ENCODE assay signal across 8 cellular contexts in genomic region chr14:102316048-102316745, GRCh38. TPM values are rescaled to one million over a fixed set of nuclear protein-coding genes. Genes with fewer than 3 reads are reported as not detected.
DNase-seq lines count a peak whose midpoint lies in the region; ATAC-seq and FAIRE-seq lines count a peak whose summit lies in the region.

No MANE protein-coding gene starts in this region.

- H3K36me3 Mint-ChIP-seq in activated naive CD4-positive, alpha-beta T cell treated with anti-CD3 and anti-CD28 coated beads, Interleukin-2, amount 10 ng/mL, durations not matched to agents 7 days and 5 days = peaks cover 4% of the 10 kb centered on the region

- peak; percentile 83 for DNase-seq in NCI-H2107 treated with DMSO at 0.1 percent for 48 hours (lab: John Stamatoyannopoulos, UW; ENCODE audit: unreplicated experiment)
- no peak for DNase-seq in NCI-H2107 (lab: John Stamatoyannopoulos, UW)
- peak; percentile 33 for DNase-seq in NCI-H146 treated with DMSO at 0.1 percent for 48 hours (lab: John Stamatoyannopoulos, UW; ENCODE audit: unreplicated experiment)
- peak; percentile 65 for DNase-seq in activated naive CD4-positive, alpha-beta T cell treated with anti-CD3 and anti-CD28 coated beads, Interleukin-2, amount 10 ng/mL, durations not matched to agents 7 days and 5 days
- no peak for DNase-seq in iPS DF 6.9 (ENCODE audit: low read depth, low spot score)
- no peak for DNase-seq in small intestine

- FAIRE-seq in small intestine (lab: Jason Lieb, UNC) = no peak

- H3K36me3 ChIP-seq in iPS DF 6.9 (ENCODE audit: control insufficient read depth, insufficient read depth, low read length) (no peaks in the 10 kb centered on the region; the same call in 1 of the 2 replicates), small intestine (ENCODE audit: control insufficient read depth in 2 of 2, insufficient read depth in 2 of 2, low read length in 2 of 2) (no peaks in the 10 kb centered on the region)

- no CpG with 5 or more reads among the region's 14 CpGs for WGBS in iPS DF 6.9 (ENCODE audit: insufficient coverage, insufficient read length)
- 20 to 22% (median 21%) methylated on average over 14 of the region's 14 CpGs for whole genome bisulfite sequencing in small intestine, 3 donors

- ATAC-seq in HG03354 (IDR thresholded peaks at IDR 0.05; ENCODE audit: poor library complexity, severe bottlenecking, unreplicated experiment) (no peak), esophagus mucosa (no peak)

- H3K27me3 Mint-ChIP-seq in activated naive CD4-positive, alpha-beta T cell treated with anti-CD3 and anti-CD28 coated beads, Interleukin-2, amount 10 ng/mL, durations not matched to agents 7 days and 5 days = peaks cover 17% of the 10 kb centered on the region

- peak overlapping the region; percentile 95 for H3K27ac Mint-ChIP-seq in activated naive CD4-positive, alpha-beta T cell treated with anti-CD3 and anti-CD28 coated beads, Interleukin-2, amount 10 ng/mL, durations not matched to agents 7 days and 5 days

- no peaks in the 10 kb centered on the region; the same call in 1 of the 2 replicates for H3K4me1 ChIP-seq in iPS DF 6.9 (ENCODE audit: control insufficient read depth, insufficient read depth, low read length)
- peaks cover 2 to 5% of the 10 kb centered on the region in 2 donors for H3K4me1 ChIP-seq in small intestine (ENCODE audit: control insufficient read depth in 2 of 2, insufficient read depth in 1 of 2, low read depth in 1 of 2, low read length in 1 of 2)

- peak overlapping the region; percentile 56; the same call in 1 of the 2 replicates for H3K4me3 ChIP-seq in iPS DF 6.9 (ENCODE audit: low read length)
- H3K4me3 ChIP-seq in small intestine (ENCODE audit: low read depth in 1 of 2, low read length in 2 of 2) = peak overlapping the region; percentile 14 to 36

- no peak overlapping the region for H3K27ac ChIP-seq in iPS DF 6.9 (ENCODE audit: low read length)
- peak overlapping the region; percentile 22 to 25 for H3K27ac ChIP-seq in small intestine (ENCODE audit: low read depth in 1 of 2, low read length in 1 of 2)

- H3K4me1 Mint-ChIP-seq in activated naive CD4-positive, alpha-beta T cell treated with anti-CD3 and anti-CD28 coated beads, Interleukin-2, amount 10 ng/mL, durations not matched to agents 7 days and 5 days = peaks cover 69% of the 10 kb centered on the region

- H3K9me3 Mint-ChIP-seq in activated naive CD4-positive, alpha-beta T cell treated with anti-CD3 and anti-CD28 coated beads, Interleukin-2, amount 10 ng/mL, durations not matched to agents 7 days and 5 days = no peaks in the 10 kb centered on the region

- CTCF ChIA-PET in activated naive CD4-positive, alpha-beta T cell treated with anti-CD3 and anti-CD28 coated beads, Interleukin-2, amount 10 ng/mL, durations not matched to agents 7 days and 5 days (lab: Charles Lee) = interaction anchor here (0.6 to 4.7 kb wide), 12 partner anchors 11 to 354 kb away, joined by 3 to 24 read pairs (median 3); partner anchors contain the start of gene MOK

- H3K4me3 Mint-ChIP-seq in activated naive CD4-positive, alpha-beta T cell treated with anti-CD3 and anti-CD28 coated beads, Interleukin-2, amount 10 ng/mL, durations not matched to agents 7 days and 5 days = peak overlapping the region; percentile 88

- H3K27me3 ChIP-seq in iPS DF 6.9 (ENCODE audit: control insufficient read depth, insufficient read depth, low read length) = no peaks in the 10 kb centered on the region; the same call in 1 of the 2 replicates
- no peaks in the 10 kb centered on the region for H3K27me3 ChIP-seq in small intestine (ENCODE audit: control insufficient read depth in 2 of 2, insufficient read depth in 2 of 2, low read length in 2 of 2)

- H3K9me3 ChIP-seq in iPS DF 6.9 (ENCODE audit: control insufficient read depth, insufficient read depth, low read length) (no peaks in the 10 kb centered on the region), small intestine (ENCODE audit: control insufficient read depth, low read depth) (no peaks in the 10 kb centered on the region)

RNA-seq across cellular contexts. Expression of gene ZNF839, which starts 3.3 kb away (rescaled TPM):
- 10 to 100 TPM in 1 of 3 donors, 1 to 10 TPM in 2; 7.8 to 21.7 (median 8.8) TPM for polyA plus RNA-seq in small intestine
- total RNA-seq in esophagus mucosa = 6.1 TPM

RNA-seq across cellular contexts. Expression of gene MOK, which starts 11.2 kb away (rescaled TPM):
- 1 to 10 TPM; 2.9 to 6.4 (median 3.0) TPM for polyA plus RNA-seq in small intestine
- total RNA-seq in esophagus mucosa = 3.5 TPM

RNA-seq across cellular contexts. Expression of gene CINP, which starts 46.5 kb away (rescaled TPM):
- 10 to 100 TPM; 30.9 to 39.7 (median 37.4) TPM for polyA plus RNA-seq in small intestine
- 29.6 TPM for total RNA-seq in esophagus mucosa

RNA-seq across cellular contexts. Expression of gene TECPR2, which starts 46.5 kb away (rescaled TPM):
- 1 to 10 TPM; 3.2 to 7.7 (median 7.4) TPM for polyA plus RNA-seq in small intestine
- 10.9 TPM for total RNA-seq in esophagus mucosa

Comparison
In these comparisons a context has a peak if more than half of its experiments do, and no peak if none do; other contexts are left out.
1. DNase-seq: peak in NCI-H2107 treated with DMSO at 0.1 percent for 48 hours (single experiment), NCI-H146 treated with DMSO at 0.1 percent for 48 hours (single experiment) and activated naive CD4-positive, alpha-beta T cell treated with anti-CD3 and anti-CD28 coated beads, Interleukin-2, amount 10 ng/mL, durations not matched to agents 7 days and 5 days (single experiment); none in NCI-H2107 (single experiment), iPS DF 6.9 (single experiment) and small intestine (single experiment).